ENCODE assay signal across 8 cellular contexts in the genomic region with DNA sequence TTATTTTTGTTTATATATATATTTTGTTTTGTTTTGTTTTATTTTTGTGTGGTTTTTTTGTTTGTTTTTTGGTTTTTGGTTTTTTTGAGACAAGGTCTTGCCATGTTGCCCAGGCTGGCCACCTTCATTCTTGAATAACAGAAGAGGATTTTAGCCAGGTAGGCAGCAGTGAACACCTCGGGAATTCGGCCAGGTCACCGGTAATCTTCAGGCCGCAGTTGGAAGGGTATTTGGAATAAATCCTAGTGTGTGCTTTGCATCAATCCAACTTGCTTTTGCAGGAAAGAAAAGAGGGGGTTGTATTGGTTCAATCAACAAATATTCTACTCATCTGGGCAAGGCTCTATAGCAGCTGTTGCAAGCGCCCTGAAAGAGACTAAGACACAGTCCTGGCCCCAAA. TPM values are rescaled to one million over a fixed set of nuclear protein-coding genes. Genes with fewer than 3 reads are reported as not detected.
"Had no signal": no experiment of that assay in that cellular context is flagged by ENCODE, and none has a peak within 500 bp of the region (broad histone marks: within the 10 kb centered on the region; RNA-seq: fewer than 3 reads in every experiment).

No MANE protein-coding gene starts in this region.

- H3K4me3 ChIP-seq: GM12878 had no signal

- FAIRE-seq: G401.6, GM12891, GM12892, GM18507, GM19239 had no signal

- DNase-seq: GDM1, GF-D8 had no signal

RNA-seq across cellular contexts. Expression of gene MT1HL1, which starts 53.9 kb away (rescaled TPM):
- total RNA-seq: GM12878 had no signal
